ENCODE assay signal across 8 cellular contexts in the genomic region with DNA sequence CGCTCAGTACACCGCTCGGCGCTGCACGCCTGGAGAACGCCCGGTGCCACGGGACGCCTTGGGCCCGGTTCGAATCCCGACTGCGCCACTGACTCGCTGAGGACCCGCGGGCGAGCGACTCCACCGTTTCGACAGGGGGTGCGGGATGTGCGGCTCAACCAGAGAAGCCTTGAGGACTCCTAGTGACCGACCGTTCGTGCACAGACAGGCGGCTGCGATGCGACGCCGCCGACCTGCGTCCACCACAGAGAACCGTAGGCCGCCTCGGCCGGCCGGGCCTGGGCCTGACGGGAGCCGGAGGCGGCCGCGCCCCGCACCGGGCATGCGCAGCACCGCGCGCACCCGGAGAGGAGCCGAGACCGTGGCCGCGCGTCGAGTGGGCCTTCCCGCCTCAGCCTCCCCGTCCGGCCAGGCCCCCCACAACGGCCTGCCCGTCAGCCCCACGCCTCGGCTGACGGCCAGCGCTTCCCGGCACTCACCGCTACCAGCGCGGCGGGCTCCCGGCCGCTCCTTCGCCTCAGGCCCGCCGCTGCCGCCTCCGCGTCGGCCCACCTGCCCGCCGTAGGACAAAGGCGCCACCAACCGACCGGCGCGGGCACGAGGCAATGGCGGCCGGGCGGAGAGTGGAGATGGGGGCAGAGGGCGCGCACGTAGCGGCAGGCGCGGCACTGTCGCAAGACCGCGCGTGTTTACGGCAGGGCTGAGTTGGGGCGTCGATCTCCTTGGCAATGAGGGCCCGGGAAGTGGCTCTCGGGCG. TPM values are rescaled to one million over a fixed set of nuclear protein-coding genes. Genes with fewer than 3 reads are reported as not detected.
DNase-seq lines count a peak whose midpoint lies in the region; ATAC-seq, FAIRE-seq and TF ChIP-seq lines count a peak whose summit lies in the region.

A gene (minus strand): TSS at position 625 of the 757 bp plus-strand sequence. CDS start 10,538 bp downstream, outside the sequence.

- peak; percentile 64 for ATAC-seq in GM19043 (IDR thresholded peaks at IDR 0.05; ENCODE audit: low read depth, unreplicated experiment)
- peak; percentile 70 for ATAC-seq in HG03378 (IDR thresholded peaks at IDR 0.05; ENCODE audit: unreplicated experiment)

- peak within 1 kb of the TSS; percentile 87 to 89 for H3K9ac ChIP-seq in kidney (ENCODE audit: low read length in 2 of 2)

- no peaks in the 10 kb centered on the region for H3K36me3 ChIP-seq in kidney (ENCODE audit: control insufficient read depth in 1 of 2, insufficient read depth in 2 of 2, low read length in 2 of 2)

- peak within 1 kb of the TSS; percentile 98 to 99 for H3K27ac ChIP-seq in kidney (ENCODE audit: low read depth in 2 of 2, low read length in 2 of 2)

- no peaks in the 10 kb centered on the region for H3K9me3 ChIP-seq in kidney (ENCODE audit: control insufficient read depth in 1 of 2, low read length in 2 of 2)

- DNase-seq in AG20443 (ENCODE audit: low spot score) (peak; percentile 99), NCI-H446 treated with DMSO at 0.1 percent for 48 hours (lab: John Stamatoyannopoulos, UW) (peak; percentile 92), cerebellar nuclear complex (lab: John Stamatoyannopoulos, UW) (peak; percentile 45 to 77), kidney (peak; percentile 98)
- DNase-seq in activated CD4-positive, CD25-positive, alpha-beta regulatory T cell treated with anti-CD3 and anti-CD28 coated beads, Interleukin-2, amount 50 U/mL, for 72 hours = peak; percentile 95
- DNase-seq in stimulated activated CD4-positive, alpha-beta T cell treated with anti-CD3 and anti-CD28 coated beads, Interleukin-15, amount 100 ng/mL, for 24 hours = peak; percentile 96

- intact Hi-C loops in kidney (cut with DNase I) = no loop called here

- peaks cover 15 to 22% of the 10 kb centered on the region in 2 donors for H3K4me1 ChIP-seq in kidney (ENCODE audit: control insufficient read depth in 1 of 2, insufficient read depth in 1 of 2, low read depth in 1 of 2, low read length in 2 of 2)

- TF ChIP-seq CTCF in kidney (IDR thresholded peaks at IDR 0.05; ENCODE audit: borderline replicate concordance, extremely low read depth, insufficient read depth) = no peak

- FAIRE-seq in kidney (lab: Jason Lieb, UNC) = no peak

- H3K4me3 ChIP-seq in kidney (ENCODE audit: low read length in 2 of 2) = peak within 1 kb of the TSS; percentile 82 to 92

RNA-seq across cellular contexts. Expression of the gene that starts here (rescaled TPM):
- 28.3 TPM for total RNA-seq in kidney
- 15.4 TPM for polyA plus RNA-seq in kidney (ENCODE audit: insufficient read depth, low read depth, low replicate concordance)

Comparison
In these comparisons a context has a peak if more than half of its experiments do, and no peak if none do; other contexts are left out.
1. Peak in every context shown above with its lines: DNase-seq, ATAC-seq, H3K4me3 ChIP-seq and H3K27ac ChIP-seq.